In genomic region chr5:166127766-166128565, GRCh38 we compare ENCODE assay signal across 30 cellular contexts.
"Had no signal": no experiment of that assay in that cellular context is flagged by ENCODE, and none has a peak within 500 bp of the region (broad histone marks: within the 10 kb centered on the region; RNA-seq: fewer than 3 reads in every experiment).

No MANE protein-coding gene starts in this region.

- H3K4me1 ChIP-seq: adrenal gland, body of pancreas, pancreas, psoas muscle, right atrium auricular region, stomach, thyroid gland had no signal

- H3K9me3 ChIP-seq: adrenal gland, body of pancreas, pancreas, psoas muscle, right atrium auricular region, thyroid gland had no signal

- H3K36me3 ChIP-seq: adrenal gland, pancreas, right atrium auricular region, stomach, thyroid gland, WERI-Rb-1 had no signal

- H3K36me3 Mint-ChIP-seq: activated naive CD8-positive, alpha-beta T cell treated with anti-CD3 and anti-CD28 coated beads for 36 hours; mesothelial cell of epicardium; naive thymus-derived CD4-positive, alpha-beta T cell had no signal

- H3K4me3 ChIP-seq: adrenal gland, body of pancreas, pancreas, psoas muscle, right atrium auricular region, stomach, thyroid gland had no signal

- H3K27me3 ChIP-seq: adrenal gland, body of pancreas, pancreas, right atrium auricular region, stomach, thyroid gland had no signal

- DNase-seq: activated CD4-positive, alpha-beta T cell treated with anti-CD3 and anti-CD28 coated beads for 48 hours; activated CD4-positive, alpha-beta T cell treated with anti-CD3 and anti-CD28 coated beads, Interleukin-2, amount 50 U/mL, for 48 hours; activated CD8-positive, alpha-beta memory T cell treated with anti-CD3 and anti-CD28 coated beads for 24 hours; activated effector memory CD4-positive, alpha-beta T cell treated with Interleukin-2 at 50 U/mL for 16 hours; activated naive CD4-positive, alpha-beta T cell treated with anti-CD3 and anti-CD28 coated beads for 36 hours; activated naive CD8-positive, alpha-beta T cell treated with anti-CD3 and anti-CD28 coated beads for 36 hours; adrenal gland; aorta; body of pancreas; cortex of kidney; effector memory CD8-positive, alpha-beta T cell; head of caudate nucleus; hippocampal formation; kidney; left colon; mammary epithelial cell; naive thymus-derived CD4-positive, alpha-beta T cell; nucleus accumbens; psoas muscle; stimulated activated CD4-positive, alpha-beta T cell treated with anti-CD3 and anti-CD28 coated beads, Interleukin-12 subunit alpha, Interleukin-12 subunit beta, amount 100 ng/mL, for 4 hours; stimulated activated CD4-positive, alpha-beta T cell treated with anti-CD3 and anti-CD28 coated beads, Interleukin-4, amount 100 ng/mL, for 1 hour; stomach; T-helper 17 cell; T1000; thyroid gland; WERI-Rb-1 had no signal

- H3K27ac ChIP-seq: adrenal gland, body of pancreas, pancreas, psoas muscle, right atrium auricular region, stomach, thyroid gland, WERI-Rb-1 had no signal

- ATAC-seq: activated CD4-positive, CD25-positive, alpha-beta regulatory T cell treated with anti-CD3 and anti-CD28 coated beads, Interleukin-2, amount 50 U/mL, for 24 hours; body of pancreas; effector memory CD8-positive, alpha-beta T cell; left colon; naive thymus-derived CD4-positive, alpha-beta T cell; pancreas; psoas muscle; T-helper 17 cell had no signal

- H3K27ac Mint-ChIP-seq: activated naive CD4-positive, alpha-beta T cell treated with anti-CD3 and anti-CD28 coated beads for 36 hours; activated naive CD8-positive, alpha-beta T cell treated with anti-CD3 and anti-CD28 coated beads for 36 hours; effector memory CD8-positive, alpha-beta T cell; mesothelial cell of epicardium; naive thymus-derived CD4-positive, alpha-beta T cell; T-helper 17 cell had no signal

- H3K4me3 Mint-ChIP-seq: activated naive CD4-positive, alpha-beta T cell treated with anti-CD3 and anti-CD28 coated beads for 36 hours; activated naive CD8-positive, alpha-beta T cell treated with anti-CD3 and anti-CD28 coated beads for 36 hours; effector memory CD8-positive, alpha-beta T cell; mesothelial cell of epicardium; naive thymus-derived CD4-positive, alpha-beta T cell; T-helper 17 cell had no signal

- H3K4me1 Mint-ChIP-seq: activated naive CD8-positive, alpha-beta T cell treated with anti-CD3 and anti-CD28 coated beads for 36 hours; naive thymus-derived CD4-positive, alpha-beta T cell; T-helper 17 cell had no signal
